35 cellular contexts compared by ENCODE assay signal in the genomic region with DNA sequence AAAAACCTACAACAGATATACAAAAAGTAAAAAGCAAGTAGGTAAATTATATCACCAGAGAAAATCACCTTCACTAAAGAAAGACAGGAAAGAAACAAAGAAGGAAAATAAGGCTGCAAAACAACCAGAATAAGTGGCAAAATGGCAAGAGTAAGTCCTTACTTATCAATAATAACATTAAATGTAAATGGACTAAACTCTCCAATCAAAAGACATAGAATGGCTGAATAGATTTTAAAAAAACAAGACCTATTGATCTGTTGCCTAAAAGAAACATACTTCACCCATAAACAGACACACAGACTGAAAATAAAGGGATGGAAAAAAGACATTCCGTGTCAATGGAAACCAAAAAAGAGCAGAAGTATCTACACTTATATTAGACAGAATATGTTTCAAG.
"Had no signal": no experiment of that assay in that cellular context is flagged by ENCODE, and none has a peak within 500 bp of the region (broad histone marks: within the 10 kb centered on the region; RNA-seq: fewer than 3 reads in every experiment).

No MANE protein-coding gene starts in this region.

- H3K9me3 ChIP-seq: MG63 had no signal

- H3K27me3 ChIP-seq: MG63 had no signal

- H3K4me3 ChIP-seq: MG63 had no signal

- DNase-seq: Karpas-422, Kasumi-1, MG63, MM.1S, MV-4-11, NCI-H1048, NCI-H1092, NCI-H1092 treated with DMSO at 0.1 percent for 48 hours, NCI-H1105, NCI-H1105 treated with DMSO at 0.1 percent for 48 hours, NCI-H1417, NCI-H1417 treated with DMSO at 0.1 percent for 48 hours, NCI-H1436, NCI-H1436 treated with DMSO at 0.1 percent for 48 hours, NCI-H146, NCI-H1694, NCI-H1694 treated with DMSO at 0.1 percent for 48 hours, NCI-H187, NCI-H187 treated with DMSO at 0.1 percent for 48 hours, NCI-H1930, NCI-H2029, NCI-H2029 treated with DMSO at 0.1 percent for 48 hours, NCI-H2081, NCI-H2081 treated with DMSO at 0.1 percent for 48 hours, NCI-H2107, NCI-H2171, NCI-H2171 treated with DMSO at 0.1 percent for 48 hours, NCI-H2227 treated with DMSO at 0.1 percent for 48 hours, NCI-H226, NCI-H345, NCI-H446, NCI-H446 treated with DMSO at 0.1 percent for 48 hours, NCI-H510A, NCI-H510A treated with DMSO at 0.1 percent for 48 hours, NCI-H524 had no signal

- H3K36me3 ChIP-seq: MG63 had no signal
